2 cellular contexts compared by ENCODE assay signal in genomic region chr10:119209736-119210355, GRCh38.
TF ChIP-seq lines count a peak whose summit lies in the region.

No MANE protein-coding gene starts in this region.

TF ChIP-seq in SK-N-SH treated with all-trans-retinoic acid at 6 μM for 48 hours, 23 proteins besides CTCF, POLR2A, EP300 and RAD21 (continued from another document):
- no peak for TF ChIP-seq POU6F1 (CRISPR knock-in tag; IDR thresholded peaks at IDR 0.05; ENCODE audit: borderline replicate concordance, low read depth)

TF ChIP-seq in WTC11, 78 proteins besides CTCF, POLR2A, EP300 and RAD21 (continued from another document):
- TF ChIP-seq ZNF532 (CRISPR knock-in tag; IDR thresholded peaks at IDR 0.05; ENCODE audit: borderline replicate concordance), result no peak
- no peak for TF ChIP-seq ETV6 (CRISPR knock-in tag; IDR thresholded peaks at IDR 0.05)
- no peak for TF ChIP-seq TEAD1 (CRISPR knock-in tag; IDR thresholded peaks at IDR 0.05)
- no peak for TF ChIP-seq ERG (CRISPR knock-in tag; IDR thresholded peaks at IDR 0.05)
TF ChIP-seq in WTC11: peak in this region for 0.
